ENCODE assay signal across 8 cellular contexts in the genomic region with DNA sequence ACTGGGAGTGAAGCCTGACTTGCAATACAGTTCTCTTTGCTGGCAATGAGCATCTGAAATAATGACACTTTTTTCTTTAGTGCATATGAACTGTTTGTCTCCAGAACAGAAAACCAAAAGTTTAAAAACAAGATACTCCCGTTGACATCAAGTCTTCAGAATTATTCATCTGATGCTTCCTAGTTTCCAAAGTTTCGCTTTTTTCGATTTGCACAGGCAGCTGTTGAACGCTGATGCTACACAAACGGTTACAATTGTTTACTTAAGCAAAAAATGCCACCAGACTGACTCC. TPM values are rescaled to one million over a fixed set of nuclear protein-coding genes. Genes with fewer than 3 reads are reported as not detected.
DNase-seq lines count a peak whose midpoint lies in the region; ATAC-seq and TF ChIP-seq lines count a peak whose summit lies in the region.

No MANE protein-coding gene starts in this region.

- no peaks in the 10 kb centered on the region for H3K27me3 Mint-ChIP-seq in activated B cell treated with CpG ODN at 0.5 μM for 24 hours

- peak overlapping the region; percentile 89 for H3K27ac ChIP-seq in right cardiac atrium (ENCODE audit: low read length)

- H3K27ac Mint-ChIP-seq in activated B cell treated with CpG ODN at 0.5 μM for 24 hours = peak overlapping the region; percentile 95

- under 1% methylated on average over 5 of the region's 5 CpGs for WGBS in right cardiac atrium

- DNase-seq in H7 (no peak), activated B cell treated with CpG ODN at 0.5 μM for 24 hours (no peak), right cardiac atrium (no peak), skeletal muscle cell (ENCODE audit: low read depth) (no peak), NCI-H345 (lab: John Stamatoyannopoulos, UW) (no peak), NCI-H226 (no peak), NCI-H748 (lab: John Stamatoyannopoulos, UW; ENCODE audit: unreplicated experiment) (no peak)

- no peaks in the 10 kb centered on the region for H3K4me1 ChIP-seq in right cardiac atrium (ENCODE audit: control insufficient read depth, insufficient read depth, low read length)

- intact Hi-C loops in activated B cell treated with CpG ODN at 0.5 μM for 24 hours (cut with micrococcal nuclease) (loop anchor here (2.0 kb wide), 1 partner anchor 432 kb away; a partner anchor contains a TSS), right cardiac atrium (cut with DNase I) (loop anchor here in 3 of 4 donors (10.0 kb wide), 2 partner anchors 148 to 258 kb away; no protein-coding TSS in a partner anchor)

- peak overlapping the region; percentile 93 for H3K4me3 Mint-ChIP-seq in activated B cell treated with CpG ODN at 0.5 μM for 24 hours

- no peaks in the 10 kb centered on the region; the same call in 1 of the 2 replicates for H3K36me3 ChIP-seq in H7 (replicated peaks; ENCODE audit: control insufficient read depth, insufficient read depth, low read length)

- H3K9me3 Mint-ChIP-seq in activated B cell treated with CpG ODN at 0.5 μM for 24 hours = no peaks in the 10 kb centered on the region

- no peaks in the 10 kb centered on the region for H3K27me3 ChIP-seq in H7 (ENCODE audit: control insufficient read depth, insufficient read depth, low read length)
- no peaks in the 10 kb centered on the region for H3K27me3 ChIP-seq in right cardiac atrium (ENCODE audit: control insufficient read depth, insufficient read depth)

- CTCF ChIA-PET in activated B cell treated with CpG ODN at 0.5 μM for 24 hours (lab: Charles Lee) = interaction anchor here (1.2 to 2.2 kb wide), 2 partner anchors 58 to 105 kb away, joined by 4 to 7 read pairs; no protein-coding TSS in a partner anchor

- no peaks in the 10 kb centered on the region for H3K9me3 ChIP-seq in right cardiac atrium (ENCODE audit: control insufficient read depth, low read length)

- no peak for TF ChIP-seq CTCF in activated B cell treated with CpG ODN at 0.5 μM for 24 hours (IDR thresholded peaks at IDR 0.05)

- peaks cover 34% of the 10 kb centered on the region for H3K36me3 Mint-ChIP-seq in activated B cell treated with CpG ODN at 0.5 μM for 24 hours (ENCODE audit: low read depth)

- POLR2A ChIA-PET in activated B cell treated with CpG ODN at 0.5 μM for 24 hours (lab: Charles Lee) = interaction anchor here (1.1 to 3.5 kb wide), 5 partner anchors 14 to 58 kb away, joined by 4 to 23 read pairs (median 7); no protein-coding TSS in a partner anchor

- H3K4me3 ChIP-seq in H7 (ENCODE audit: insufficient read depth, low read depth, low read length) (peak overlapping the region; percentile 65), right cardiac atrium (ENCODE audit: low read length) (peak overlapping the region; percentile 97), skeletal muscle cell (ENCODE audit: low read depth, low read length) (peak overlapping the region; percentile 86)

- peaks cover 41% of the 10 kb centered on the region for H3K4me1 Mint-ChIP-seq in activated B cell treated with CpG ODN at 0.5 μM for 24 hours

- ATAC-seq in activated B cell treated with CpG ODN at 0.5 μM for 24 hours (ENCODE audit: low read depth) (no peak), right cardiac atrium (no peak), GM18909 (IDR thresholded peaks at IDR 0.05; ENCODE audit: poor library complexity, unreplicated experiment) (no peak)

RNA-seq across cellular contexts. Expression of a gene that starts 0.6 kb away (rescaled TPM):
- total RNA-seq in H7 (2014; rRNA removed; shearing (Covaris generic)) = 28.8 and 33.6 TPM in 2 replicates
- total RNA-seq in activated B cell treated with CpG ODN at 0.5 μM for 24 hours = 27.1 and 34.9 TPM in 2 replicates
- 10 to 100 TPM; 29.6 to 35.0 (median 31.9) TPM for total RNA-seq in right cardiac atrium
- 21.1 TPM for polyA plus RNA-seq in right cardiac atrium

RNA-seq across cellular contexts. Expression of a gene that starts 29.1 kb away (rescaled TPM):
- total RNA-seq in H7 (2014; rRNA removed; shearing (Covaris generic)) = 0.18 and 0.52 TPM in 2 replicates
- 236 and 270 TPM in 2 replicates for total RNA-seq in activated B cell treated with CpG ODN at 0.5 μM for 24 hours
- total RNA-seq in right cardiac atrium = 10 to 100 TPM in 3 of 4 donors, 1 to 10 TPM in 1; 8.7 to 11.9 (median 11.7) TPM
- polyA plus RNA-seq in right cardiac atrium = 6.2 TPM

Comparison
In these comparisons a context has a peak if more than half of its experiments do, and no peak if none do; other contexts are left out.
1. RNA of a gene that starts 29.1 kb away (total RNA-seq): 236 to 270 TPM in activated B cell treated with CpG ODN at 0.5 μM for 24 hours; 8.7 to 11.9 TPM in right cardiac atrium and 0.18 to 0.52 TPM in H7; every median in the first group is over 10 times any median in the second.
2. Peak in every context shown above with its lines, with median percentiles within 50 percentile points of each other: H3K4me3 ChIP-seq.